19 cellular contexts compared by ENCODE assay signal in the genomic region with DNA sequence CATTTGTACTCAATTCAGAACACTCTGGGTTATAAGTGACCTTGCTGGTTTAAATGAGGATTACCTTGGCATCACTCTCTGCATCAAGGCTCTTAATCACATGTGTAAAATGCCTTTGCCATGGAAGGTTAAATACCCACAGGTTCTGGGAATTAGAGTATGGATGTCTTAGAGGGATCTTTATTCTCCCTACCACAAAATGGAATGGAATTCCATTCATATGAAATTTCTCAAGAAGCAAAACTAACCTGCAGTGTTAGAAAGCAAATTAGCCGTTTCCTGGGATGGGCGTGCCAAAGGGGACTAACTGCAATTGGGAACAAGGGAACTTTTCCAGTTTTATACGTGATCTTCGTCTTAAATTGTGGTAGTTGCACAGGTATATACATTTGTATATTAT. TPM values are rescaled to one million over a fixed set of nuclear protein-coding genes. Genes with fewer than 3 reads are reported as not detected.
DNase-seq lines count a peak whose midpoint lies in the region; ATAC-seq, FAIRE-seq and TF ChIP-seq lines count a peak whose summit lies in the region.
"Had no signal": no experiment of that assay in that cellular context is flagged by ENCODE, and none has a peak within 500 bp of the region (broad histone marks: within the 10 kb centered on the region; RNA-seq: fewer than 3 reads in every experiment).

No MANE protein-coding gene starts in this region.

- CTCF ChIA-PET in MCF 10A (lab: Yijun Ruan, JAX): interaction anchor here (0.9 kb wide), 1 partner anchor 191 kb away, joined by 3 read pairs; no protein-coding TSS in a partner anchor

- H3K27ac Mint-ChIP-seq in MCF 10A (ENCODE audit: low read depth, unreplicated experiment): no peak overlapping the region

- POLR2A ChIA-PET in MCF 10A (lab: Yijun Ruan, JAX): interaction anchor here (1.2 kb wide), 1 partner anchor 28 kb away, joined by 3 read pairs; no protein-coding TSS in a partner anchor

- H4K20me1 ChIP-seq in SU-DHL-6 (ENCODE audit: low read depth, low read length): peaks cover 26% of the 10 kb centered on the region
- H4K20me1 ChIP-seq in keratinocyte (ENCODE audit: control insufficient read depth, extremely low read depth, insufficient read depth, low read length): peaks cover 6% of the 10 kb centered on the region

- H3K9ac ChIP-seq in SU-DHL-6 (ENCODE audit: low read length): no peak overlapping the region
- H3K9ac ChIP-seq in keratinocyte (ENCODE audit: control insufficient read depth, extremely low read depth, insufficient read depth, low read length): no peak overlapping the region
- H3K9ac ChIP-seq: BLaER1 had no signal

- peaks cover 67% of the 10 kb centered on the region for H3F3A ChIP-seq in SU-DHL-6 (ENCODE audit: insufficient read depth)

- DNase-seq in MCF 10A (ENCODE audit: unreplicated experiment): no peak
- no peak for DNase-seq in breast epithelium (ENCODE audit: low spot score in 2 of 2)
- DNase-seq in keratinocyte (ENCODE audit: low read depth, low spot score): no peak
- DNase-seq in stimulated activated naive CD4-positive, alpha-beta T cell treated with Interleukin-2 at 50 U/mL for 16 hours (lab: John Stamatoyannopoulos, UW): no peak
- DNase-seq in putamen (ENCODE audit: low spot score): no peak
- DNase-seq in NCI-H748 treated with DMSO at 0.1 percent for 48 hours (lab: John Stamatoyannopoulos, UW): no peak
- DNase-seq: CD8-positive, alpha-beta memory T cell; DND-41; HCEC 1CT; IMR-90; NCI-H1417 treated with DMSO at 0.1 percent for 48 hours; NCI-H1930; NCI-H2171; PC-9 had no signal

- H3K36me3 ChIP-seq in breast epithelium: no peaks in the 10 kb centered on the region
- peaks cover 14% of the 10 kb centered on the region; the same call in 1 of the 2 replicates for H3K36me3 ChIP-seq in SU-DHL-6 (ENCODE audit: low read length)
- peaks cover 0 to 7% of the 10 kb centered on the region in 2 experiments for H3K36me3 ChIP-seq in keratinocyte (ENCODE audit: control insufficient read depth in 2 of 2, extremely low read depth in 1 of 2, insufficient read depth in 2 of 2, low read length in 2 of 2)

- H3K4me3 Mint-ChIP-seq in MCF 10A (ENCODE audit: unreplicated experiment): no peak overlapping the region
- H3K4me3 Mint-ChIP-seq: CD8-positive, alpha-beta memory T cell had no signal

- H2AFZ ChIP-seq in SU-DHL-6 (ENCODE audit: low read depth, low read length, severe bottlenecking): no peak overlapping the region
- no peak overlapping the region for H2AFZ ChIP-seq in keratinocyte (ENCODE audit: control insufficient read depth, low read length)
- H2AFZ ChIP-seq: PC-9 had no signal

- dilution Hi-C loops in keratinocyte (cut with MboI; ENCODE audit: extremely low pct_ligation_motif_present, low sequenced_read_pairs): no loop called here

- H3K4me1 Mint-ChIP-seq in MCF 10A (ENCODE audit: insufficient read depth, unreplicated experiment): peaks cover 7% of the 10 kb centered on the region

- TF ChIP-seq CTCF in MCF 10A (IDR thresholded peaks at IDR 0.05; ENCODE audit: unreplicated experiment): no peak
- TF ChIP-seq CTCF in breast epithelium (IDR thresholded peaks at IDR 0.05): no peak
- no peak for TF ChIP-seq CTCF in SU-DHL-6 (IDR thresholded peaks at IDR 0.05; ENCODE audit: insufficient read depth, low read length, poor library complexity, severe bottlenecking)
- TF ChIP-seq CTCF in keratinocyte (optimal IDR thresholded peaks at IDR 0.05 in 1 of 3, IDR thresholded peaks at IDR 0.05 in 1 of 3, conservative IDR thresholded peaks at IDR 0.05 in 1 of 3; ENCODE audit: extremely low read depth in 1 of 3, insufficient read depth in 2 of 3, low read length in 3 of 3): no peak

- no peaks in the 10 kb centered on the region for H3K9me3 Mint-ChIP-seq in MCF 10A (ENCODE audit: unreplicated experiment)

- FAIRE-seq in keratinocyte (lab: Jason Lieb, UNC): peak; percentile 60
- FAIRE-seq: G401.6, GM12878 had no signal

- H3K36me3 Mint-ChIP-seq in MCF 10A (ENCODE audit: insufficient read depth, unreplicated experiment): peaks cover 16% of the 10 kb centered on the region

- no peaks in the 10 kb centered on the region for H3K9me1 ChIP-seq in keratinocyte (ENCODE audit: control insufficient read depth, extremely low read depth, insufficient read depth, low read length)

- intact Hi-C loops in MCF 10A (cut with micrococcal nuclease) (no loop called here), breast epithelium (cut with DNase I; ENCODE audit: low total_unique reads) (loop anchor here (10.0 kb wide), 1 partner anchor 1383 kb away; no protein-coding TSS in a partner anchor)

- no peaks in the 10 kb centered on the region for H3K27me3 Mint-ChIP-seq in MCF 10A (ENCODE audit: insufficient read depth, unreplicated experiment)
- H3K27me3 Mint-ChIP-seq: CD8-positive, alpha-beta memory T cell had no signal

- H3K9me2 ChIP-seq in SU-DHL-6 (replicated peaks; ENCODE audit: insufficient read depth, low read length): no peaks in the 10 kb centered on the region

- no peak for TF ChIP-seq POLR2A in breast epithelium (IDR thresholded peaks at IDR 0.05)

- no peak overlapping the region for H3K4me3 ChIP-seq in breast epithelium
- H3K4me3 ChIP-seq in SU-DHL-6 (ENCODE audit: insufficient read depth, low read length, poor library complexity, severe bottlenecking): no peak overlapping the region
- H3K4me3 ChIP-seq in keratinocyte (ENCODE audit: control insufficient read depth in 2 of 3, extremely low read depth in 1 of 3, insufficient read depth in 2 of 3, low read depth in 1 of 3, low read length in 3 of 3): no peak overlapping the region
- H3K4me3 ChIP-seq: BLaER1, GM12878, PC-9 had no signal

- H3K4me1 ChIP-seq in breast epithelium: no peaks in the 10 kb centered on the region
- peaks cover 3% of the 10 kb centered on the region for H3K4me1 ChIP-seq in keratinocyte (ENCODE audit: control insufficient read depth, extremely low read depth, insufficient read depth, low read length)

- TSS peak; percentile 13 for BruUV-seq in MCF 10A (replicated peaks; lab: Mats Ljungman, UMichigan)

- no peak for ATAC-seq in HG02981 (IDR thresholded peaks at IDR 0.05; ENCODE audit: unreplicated experiment)
- ATAC-seq: GM12878 had no signal

- H3K79me2 ChIP-seq in SU-DHL-6 (ENCODE audit: insufficient read depth, low read length): peaks cover 100% of the 10 kb centered on the region
- H3K79me2 ChIP-seq in keratinocyte (ENCODE audit: control insufficient read depth, insufficient read depth, low read length): peaks cover 95% of the 10 kb centered on the region

- no peak overlapping the region for H3K27ac ChIP-seq in breast epithelium
- peak overlapping the region; percentile 67 for H3K27ac ChIP-seq in SU-DHL-6 (ENCODE audit: low read depth, low read length)
- no peak overlapping the region for H3K27ac ChIP-seq in keratinocyte (ENCODE audit: control insufficient read depth, insufficient read depth, low read length)
- H3K27ac ChIP-seq: BLaER1 had no signal

- H3K27me3 ChIP-seq in breast epithelium (no peaks in the 10 kb centered on the region), SU-DHL-6 (ENCODE audit: low read length) (no peaks in the 10 kb centered on the region), keratinocyte (ENCODE audit: control insufficient read depth, extremely low read depth, insufficient read depth, low read length) (no peaks in the 10 kb centered on the region)
- H3K27me3 ChIP-seq: BLaER1 had no signal

- peak overlapping the region; percentile 20 for H3K4me2 ChIP-seq in SU-DHL-6 (ENCODE audit: low read depth, low read length, poor library complexity, severe bottlenecking)
- H3K4me2 ChIP-seq in keratinocyte (ENCODE audit: control insufficient read depth, extremely low read depth, insufficient read depth, low read depth, low read length): no peak overlapping the region
- H3K4me2 ChIP-seq: BLaER1, PC-9 had no signal

- H3K9me3 ChIP-seq in breast epithelium (no peaks in the 10 kb centered on the region), SU-DHL-6 (ENCODE audit: insufficient read depth, low read length) (no peaks in the 10 kb centered on the region), keratinocyte (ENCODE audit: control insufficient read depth, low read depth, low read length) (no peaks in the 10 kb centered on the region)
- H3K9me3 ChIP-seq: BLaER1 had no signal

RNA-seq across cellular contexts. Expression of a gene that starts 39.8 kb away (rescaled TPM):
- 171 and 178 TPM in 2 replicates for total RNA-seq in MCF 10A (2022)
- total RNA-seq in breast epithelium: 100 to 1,000 TPM in 2 of 3 donors, 10 to 100 TPM in 1; 92.8 to 147 (median 111) TPM
- polyA plus RNA-seq in keratinocyte: 97.0 to 169 TPM (median 130 TPM) in 3 replicates
- polyA plus RNA-seq in keratinocyte (2011; ENCODE audit: low read depth): 110 TPM
- 54.3 and 118 TPM in 2 replicates for polyA plus RNA-seq in keratinocyte (2011; cell fraction: cytosol; rRNA removed)
- 84.8 and 109 TPM in 2 replicates for polyA plus RNA-seq in keratinocyte (2011; cell fraction: nucleus; rRNA removed)
- polyA plus RNA-seq in keratinocyte (2012; ENCODE audit: low replicate concordance): 69.2 and 87.6 TPM in 2 replicates
- polyA minus RNA-seq in keratinocyte: 227 to 533 TPM (median 415 TPM) in 3 replicates
- 322 TPM for polyA minus RNA-seq in keratinocyte (2011; cell fraction: cytosol; rRNA and poly(A)+ RNA removed)
- 237 and 437 TPM in 2 replicates for polyA minus RNA-seq in keratinocyte (2011; cell fraction: nucleus; rRNA and poly(A)+ RNA removed)
